In genomic region chr3:141737828-141738635, GRCh38 we compare ENCODE assay signal across 8 cellular contexts. TPM values are rescaled to one million over a fixed set of nuclear protein-coding genes. Genes with fewer than 3 reads are reported as not detected.
DNase-seq lines count a peak whose midpoint lies in the region; ATAC-seq and TF ChIP-seq lines count a peak whose summit lies in the region.

Gene RNF7, plus strand, starts transcription at chr3:141738298. Its CDS starts 44 bp downstream, at chr3:141738342.

- peak; percentile 97 for DNase-seq in GM10248 (ENCODE audit: extremely low spot score)
- DNase-seq in NB4 (ENCODE audit: low read depth), result peak; percentile 96
- peak; percentile 92 for DNase-seq in SK-N-MC (ENCODE audit: low read depth, low spot score)
- peak; percentile 96 for DNase-seq in activated naive CD4-positive, alpha-beta T cell treated with anti-CD3 and anti-CD28 coated beads, Interleukin-2, amount 10 ng/mL, durations not matched to agents 7 days and 5 days
- peak; percentile 95 for DNase-seq in germinal center (ENCODE audit: low spot score)
- DNase-seq in nucleus accumbens (lab: John Stamatoyannopoulos, UW), result peak; percentile 44 to 96 (median 91)
- peak; percentile 94 to 95 for DNase-seq in suprapubic skin (ENCODE audit: low spot score in 2 of 2)

- H3K4me1 Mint-ChIP-seq in activated naive CD4-positive, alpha-beta T cell treated with anti-CD3 and anti-CD28 coated beads, Interleukin-2, amount 10 ng/mL, durations not matched to agents 7 days and 5 days, result peaks cover 42% of the 10 kb centered on the region

- H3K27ac Mint-ChIP-seq in activated naive CD4-positive, alpha-beta T cell treated with anti-CD3 and anti-CD28 coated beads, Interleukin-2, amount 10 ng/mL, durations not matched to agents 7 days and 5 days, result peak within 1 kb of the TSS; percentile 99

- POLR2A ChIA-PET in GM10248 (lab: Yijun Ruan, JAX), result interaction anchor here (1.1 kb wide), 1 partner anchor 139 kb away, joined by 3 read pairs; the partner anchor contains the start of gene ATP1B3

- no peak for TF ChIP-seq EP300 in suprapubic skin (IDR thresholded peaks at IDR 0.05)

- H3K27ac ChIP-seq in SK-N-MC, result peak within 1 kb of the TSS; percentile 85
- peak within 1 kb of the TSS; percentile 96 for H3K27ac ChIP-seq in suprapubic skin

- peak; percentile 72 for TF ChIP-seq POLR2A in NB4 (IDR thresholded peaks at IDR 0.05; ENCODE audit: extremely low read depth, insufficient read length)
- TF ChIP-seq POLR2A in suprapubic skin (IDR thresholded peaks at IDR 0.05), result peak; percentile 47 to 61

- peaks cover 8% of the 10 kb centered on the region for H3K27me3 Mint-ChIP-seq in activated naive CD4-positive, alpha-beta T cell treated with anti-CD3 and anti-CD28 coated beads, Interleukin-2, amount 10 ng/mL, durations not matched to agents 7 days and 5 days

- no peaks in the 10 kb centered on the region for H3K9me3 ChIP-seq in SK-N-MC (ENCODE audit: low read depth, low read length)
- no peaks in the 10 kb centered on the region for H3K9me3 ChIP-seq in suprapubic skin

- CTCF ChIA-PET in GM10248 (lab: Yijun Ruan, JAX), result interaction anchor here (0.7 to 3.4 kb wide), 22 partner anchors 9 to 738 kb away, joined by 3 to 21 read pairs (median 4); partner anchors contain the start of gene ATP1B3
- CTCF ChIA-PET in activated naive CD4-positive, alpha-beta T cell treated with anti-CD3 and anti-CD28 coated beads, Interleukin-2, amount 10 ng/mL, durations not matched to agents 7 days and 5 days (lab: Charles Lee), result interaction anchor here (0.7 to 3.4 kb wide), 12 partner anchors 9 to 224 kb away, joined by 3 to 42 read pairs (median 5); no protein-coding TSS in a partner anchor

- peaks cover 31% of the 10 kb centered on the region for H3K4me1 ChIP-seq in suprapubic skin

- H3K9me3 Mint-ChIP-seq in activated naive CD4-positive, alpha-beta T cell treated with anti-CD3 and anti-CD28 coated beads, Interleukin-2, amount 10 ng/mL, durations not matched to agents 7 days and 5 days, result no peaks in the 10 kb centered on the region

- peak within 1 kb of the TSS; percentile 89 for H3K9ac ChIP-seq in SK-N-MC (ENCODE audit: insufficient read length)

- H3K4me3 Mint-ChIP-seq in activated naive CD4-positive, alpha-beta T cell treated with anti-CD3 and anti-CD28 coated beads, Interleukin-2, amount 10 ng/mL, durations not matched to agents 7 days and 5 days, result peak within 1 kb of the TSS; percentile 100

- H3K36me3 ChIP-seq in SK-N-MC (ENCODE audit: insufficient read depth, low read length) (peaks cover 8% of the 10 kb centered on the region), suprapubic skin (no peaks in the 10 kb centered on the region)

- peak; percentile 92 for ATAC-seq in HG02571 (IDR thresholded peaks at IDR 0.05; ENCODE audit: unreplicated experiment)

- TF ChIP-seq CTCF in GM10248 (IDR thresholded peaks at IDR 0.05; ENCODE audit: control extremely low read depth, extremely low read depth, low read depth, missing control alignments), result peak; percentile 87
- TF ChIP-seq CTCF in NB4 (IDR thresholded peaks at IDR 0.05; ENCODE audit: low read depth, low read length), result peak; percentile 84
- TF ChIP-seq CTCF in suprapubic skin (IDR thresholded peaks at IDR 0.05), result peak; percentile 53 to 98

- peak within 1 kb of the TSS; percentile 87 for H3K4me3 ChIP-seq in NB4 (ENCODE audit: low read depth, low read length)
- peak within 1 kb of the TSS; percentile 93 for H3K4me3 ChIP-seq in SK-N-MC
- H3K4me3 ChIP-seq in suprapubic skin, result peak within 1 kb of the TSS; percentile 88

- WGBS in suprapubic skin, result under 1% methylated on average over 61 of the region's 65 CpGs

- peaks cover 13% of the 10 kb centered on the region for H3K36me3 Mint-ChIP-seq in activated naive CD4-positive, alpha-beta T cell treated with anti-CD3 and anti-CD28 coated beads, Interleukin-2, amount 10 ng/mL, durations not matched to agents 7 days and 5 days

- no peaks in the 10 kb centered on the region for H3K27me3 ChIP-seq in suprapubic skin

RNA-seq across cellular contexts. Expression of gene RNF7, which starts in this region (rescaled TPM):
- 10 to 100 TPM; 43.9 to 77.3 (median 61.6) TPM for total RNA-seq in suprapubic skin

Comparison
In these comparisons a context has a peak if more than half of its experiments do, and no peak if none do; other contexts are left out.
1. Peak in every context shown above with its lines: DNase-seq, ATAC-seq, H3K4me3 ChIP-seq and H3K27ac ChIP-seq.